8 cellular contexts compared by ENCODE assay signal in the genomic region with DNA sequence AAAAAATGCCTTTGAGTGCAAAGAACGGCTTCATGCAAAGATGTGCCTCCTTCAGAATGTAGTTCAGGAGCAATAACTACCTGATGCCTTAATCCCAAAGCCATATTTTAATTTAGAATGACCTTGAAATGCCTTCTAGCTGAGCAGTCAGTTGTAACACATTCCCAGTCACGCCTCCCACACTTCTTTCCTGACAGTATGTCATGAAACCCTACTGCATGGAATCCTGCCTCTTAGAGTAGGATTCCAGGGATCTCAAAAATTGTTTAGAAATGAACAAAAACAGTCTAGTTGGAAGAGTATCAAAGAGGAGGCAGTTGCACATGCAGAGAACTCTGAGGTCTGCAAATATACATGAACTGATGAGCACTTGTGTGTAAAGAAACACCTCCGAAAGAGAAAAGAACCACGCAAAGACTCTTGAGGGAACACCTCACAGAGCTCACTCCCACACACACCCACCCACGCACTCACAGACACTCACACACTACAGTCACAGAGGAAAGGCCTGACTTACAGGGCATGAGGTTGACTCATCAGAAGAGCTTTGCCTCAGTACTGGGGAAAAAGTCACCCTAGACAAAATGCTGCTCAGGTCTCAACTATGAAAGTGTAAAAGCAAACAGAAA.
DNase-seq lines count a peak whose midpoint lies in the region; ATAC-seq, FAIRE-seq and TF ChIP-seq lines count a peak whose summit lies in the region.

No MANE protein-coding gene starts in this region.

- peak overlapping the region in 5 of 7 donors; percentile 43 to 74 (median 65) for H3K4me3 Mint-ChIP-seq in CD8-positive, alpha-beta memory T cell

- intact Hi-C loops in PC-3 (cut with micrococcal nuclease) (no loop called here), K562 (cut with micrococcal nuclease) (loop anchor here (2.0 to 5.0 kb wide), 7 partner anchors 51 to 514 kb away; no protein-coding TSS in a partner anchor), lower leg skin (cut with DNase I; ENCODE audit: low total_unique reads) (no loop called here)

- no peaks in the 10 kb centered on the region for H3K36me3 ChIP-seq in CD8-positive, alpha-beta memory T cell (ENCODE audit: insufficient read depth, low read length)
- no peaks in the 10 kb centered on the region for H3K36me3 ChIP-seq in PC-3 (ENCODE audit: low read depth, low read length)
- no peaks in the 10 kb centered on the region for H3K36me3 ChIP-seq in K562 (ENCODE audit: control insufficient read depth, insufficient read depth, low read length)
- no peaks in the 10 kb centered on the region for H3K36me3 ChIP-seq in smooth muscle cell (ENCODE audit: low read depth)

- peaks cover 3% of the 10 kb centered on the region for H3K9me1 ChIP-seq in K562 (ENCODE audit: control insufficient read depth, insufficient read depth, low read length)

- CTCF ChIA-PET in CD8-positive, alpha-beta memory T cell (lab: Charles Lee) = interaction anchor here (0.9 to 2.7 kb wide), 13 partner anchors 12 to 233 kb away, joined by 3 to 32 read pairs (median 5); no protein-coding TSS in a partner anchor
- CTCF ChIA-PET in PC-3 (lab: Charles Lee) (no interaction called here), K562 (lab: Yijun Ruan, JAX; ENCODE audit: low intra/inter-chr PET ratio) (interaction anchor here (1.2 to 2.3 kb wide), 3 partner anchors 24 to 258 kb away, joined by 3 to 14 read pairs (median 12); no protein-coding TSS in a partner anchor)

- 2% methylated on average over 5 of the region's 5 CpGs for WGBS in K562 (ENCODE audit: insufficient coverage, low coverage, missing lambda C conversion rate)
- 53% methylated on average over 5 of the region's 5 CpGs for WGBS in smooth muscle cell (ENCODE audit: low lambda C conversion rate)
- 66 to 69% methylated on average over 5 of the region's 5 CpGs for WGBS in lower leg skin, 2 donors

- peaks cover 51 to 57% (median 56%) of the 10 kb centered on the region in 3 donors for H3K4me1 Mint-ChIP-seq in CD8-positive, alpha-beta memory T cell

- H3K4me1 ChIP-seq in CD8-positive, alpha-beta memory T cell (ENCODE audit: insufficient read depth, low read length) = peaks cover 26% of the 10 kb centered on the region
- H3K4me1 ChIP-seq in PC-3 (ENCODE audit: insufficient read depth, low read length) (peaks cover 21% of the 10 kb centered on the region), K562 (replicated peaks in 1 of 2; ENCODE audit: control insufficient read depth in 2 of 2, insufficient read depth in 2 of 2, low read length in 2 of 2) (peaks cover 0 to 25% of the 10 kb centered on the region in 2 experiments; a peak in 3 of 5 replicates), smooth muscle cell (ENCODE audit: low read depth) (no peaks in the 10 kb centered on the region)

- no peak for TF ChIP-seq RAD21 in K562 (CRISPR knock-in tag; conservative IDR thresholded peaks at IDR 0.05 in 1 of 2, IDR thresholded peaks at IDR 0.05 in 1 of 2)

- POLR2A ChIA-PET in CD8-positive, alpha-beta memory T cell (lab: Charles Lee) = interaction anchor here (1.3 to 1.6 kb wide), 2 partner anchors 31 to 66 kb away, joined by 5 read pairs; no protein-coding TSS in a partner anchor
- POLR2A ChIA-PET in PC-3 (lab: Charles Lee; ENCODE audit: unreplicated experiment) = no interaction called here
- POLR2A ChIA-PET in K562 (lab: Yijun Ruan, JAX) = interaction anchor here (0.8 to 1.9 kb wide), 6 partner anchors 8 to 58 kb away, joined by 3 to 7 read pairs (median 5); no protein-coding TSS in a partner anchor

- TF ChIP-seq EP300 in K562 (IDR thresholded peaks at IDR 0.05; ENCODE audit: low read length) = no peak

- in situ Hi-C loops in K562 (cut with MboI) = no loop called here
- in situ Hi-C loops in KBM-7 (cut with MboI; ENCODE audit: low pct_unique_long_range_greater_than_20kb, low sequenced_read_pairs) = no loop called here

- H3K4me3 ChIP-seq in CD8-positive, alpha-beta memory T cell (ENCODE audit: low read length) = no peak overlapping the region
- H3K4me3 ChIP-seq in PC-3 (ENCODE audit: low read length) = no peak overlapping the region
- no peak overlapping the region for H3K4me3 ChIP-seq in K562
- no peak overlapping the region for H3K4me3 ChIP-seq in smooth muscle cell
- H3K4me3 ChIP-seq in lower leg skin (ENCODE audit: low read depth, poor library complexity, severe bottlenecking) = no peak overlapping the region

- H3K79me2 ChIP-seq in PC-3 (ENCODE audit: low read length) (no peaks in the 10 kb centered on the region), K562 (ENCODE audit: control insufficient read depth, insufficient read depth, low read length) (no peaks in the 10 kb centered on the region), smooth muscle cell (ENCODE audit: low read depth) (no peaks in the 10 kb centered on the region)

- H3K36me3 Mint-ChIP-seq in CD8-positive, alpha-beta memory T cell = no peaks in the 10 kb centered on the region

- H3K4me2 ChIP-seq in PC-3 (ENCODE audit: low read length) (peak overlapping the region; percentile 48), K562 (ENCODE audit: insufficient read depth, low read length) (no peak overlapping the region), smooth muscle cell (peak overlapping the region; percentile 5)

- BruUV-seq in PC-3 (replicated peaks; lab: Mats Ljungman, UMichigan) (no TSS peak), K562 (replicated peaks; lab: Mats Ljungman, UMichigan) (no TSS peak)

- peak in 3 of 5 donors; percentile 27 to 73 (median 37) for DNase-seq in CD8-positive, alpha-beta memory T cell
- peak; percentile 68 for DNase-seq in PC-3
- peak in 2 of 4 experiments; percentile 57 to 67 for DNase-seq in K562 (ENCODE audit: extremely low read depth in 1 of 4, low spot score in 3 of 4)
- DNase-seq in smooth muscle cell (lab: John Stamatoyannopoulos, UW; ENCODE audit: unreplicated experiment) = no peak
- no peak for DNase-seq in KBM-7
- DNase-seq in lower leg skin (ENCODE audit: low spot score in 2 of 2) = no peak

- no peaks in the 10 kb centered on the region for H3F3A ChIP-seq in PC-3 (ENCODE audit: low read length, unreplicated experiment)
- no peaks in the 10 kb centered on the region for H3F3A ChIP-seq in smooth muscle cell (ENCODE audit: low read depth)

- no peak overlapping the region for H3K27ac ChIP-seq in CD8-positive, alpha-beta memory T cell (ENCODE audit: low read depth, low read length)
- peak overlapping the region; percentile 80 for H3K27ac ChIP-seq in PC-3 (ENCODE audit: low read length)
- no peak overlapping the region for H3K27ac ChIP-seq in K562 (ENCODE audit: extremely low read depth, low read depth, low read length)
- peak overlapping the region; percentile 34 for H3K27ac ChIP-seq in smooth muscle cell (ENCODE audit: low read depth)

- H4K20me1 ChIP-seq in PC-3 (ENCODE audit: low read length) (no peaks in the 10 kb centered on the region), K562 (replicated peaks; ENCODE audit: control insufficient read depth, insufficient read depth, low read length) (no peaks in the 10 kb centered on the region), smooth muscle cell (ENCODE audit: low read depth) (no peaks in the 10 kb centered on the region)

- no peaks in the 10 kb centered on the region for H3K27me3 ChIP-seq in CD8-positive, alpha-beta memory T cell (ENCODE audit: insufficient read depth, low read length, poor library complexity, severe bottlenecking)
- H3K27me3 ChIP-seq in PC-3 (ENCODE audit: low read length) (no peaks in the 10 kb centered on the region), K562 (ENCODE audit: control insufficient read depth in 2 of 2, insufficient read depth in 2 of 2, low read length in 2 of 2) (peaks cover 0 to 11% of the 10 kb centered on the region in 2 experiments; a peak in 2 of 5 replicates), smooth muscle cell (ENCODE audit: low read depth) (peaks cover 45% of the 10 kb centered on the region)

- H3K9ac ChIP-seq in PC-3 (ENCODE audit: low read length) (peak overlapping the region; percentile 46; the same call in 1 of the 2 replicates), K562 (ENCODE audit: insufficient read depth in 1 of 2, low read depth in 2 of 2, low read length in 2 of 2) (no peak overlapping the region), smooth muscle cell (ENCODE audit: low read depth) (no peak overlapping the region)

- no peaks in the 10 kb centered on the region for H3K9me3 ChIP-seq in CD8-positive, alpha-beta memory T cell (ENCODE audit: low read length)
- no peaks in the 10 kb centered on the region for H3K9me3 ChIP-seq in PC-3 (ENCODE audit: low read length)
- H3K9me3 ChIP-seq in K562 (replicated peaks; ENCODE audit: control insufficient read depth, insufficient read depth, low read depth, low read length) = no peaks in the 10 kb centered on the region
- no peaks in the 10 kb centered on the region for H3K9me3 ChIP-seq in smooth muscle cell (replicated peaks; ENCODE audit: low read depth)

- H3K9me3 Mint-ChIP-seq in CD8-positive, alpha-beta memory T cell = no peaks in the 10 kb centered on the region

- H3K27ac Mint-ChIP-seq in CD8-positive, alpha-beta memory T cell = peak overlapping the region; percentile 84 to 97 (median 89)

- no peaks in the 10 kb centered on the region for H3K27me3 Mint-ChIP-seq in CD8-positive, alpha-beta memory T cell

- TF ChIP-seq POLR2A in K562 (conservative IDR thresholded peaks at IDR 0.05) (no peak), lower leg skin (IDR thresholded peaks at IDR 0.05) (no peak)

- no peak for TF ChIP-seq CTCF in PC-3 (conservative IDR thresholded peaks at IDR 0.05; ENCODE audit: low read depth, low read length)
- TF ChIP-seq CTCF in K562 (IDR thresholded peaks at IDR 0.05 in 2 of 3, conservative IDR thresholded peaks at IDR 0.05 in 1 of 3; ENCODE audit: insufficient read depth in 2 of 3, low read depth in 1 of 3, low read length in 3 of 3) = no peak
- TF ChIP-seq CTCF in smooth muscle cell (IDR thresholded peaks at IDR 0.05; ENCODE audit: borderline replicate concordance, insufficient read depth, poor library complexity, severe bottlenecking) = no peak
- TF ChIP-seq CTCF in lower leg skin (IDR thresholded peaks at IDR 0.05) = no peak

- H3K9me2 ChIP-seq in PC-3 (replicated peaks; ENCODE audit: low read length) = no peaks in the 10 kb centered on the region

- ATAC-seq in PC-3 (peak; percentile 80), K562 (no peak), GM19397 (IDR thresholded peaks at IDR 0.05; ENCODE audit: unreplicated experiment) (no peak), GM21447 (IDR thresholded peaks at IDR 0.05; ENCODE audit: unreplicated experiment) (no peak)

- FAIRE-seq in K562 (lab: Jason Lieb, UNC) = no peak

- no peak overlapping the region for H2AFZ ChIP-seq in PC-3 (ENCODE audit: low read length)
- H2AFZ ChIP-seq in K562 (ENCODE audit: low read depth, low read length) = no peak overlapping the region
- H2AFZ ChIP-seq in smooth muscle cell (ENCODE audit: low read depth) = no peak overlapping the region

TF ChIP-seq in K562, 482 proteins besides CTCF, POLR2A, EP300 and RAD21 (continues in another document):
- peak; percentile 72 for TF ChIP-seq TEAD4 (IDR thresholded peaks at IDR 0.05; ENCODE audit: low read length)
- TF ChIP-seq TEAD4 (CRISPR knock-in tag; IDR thresholded peaks at IDR 0.05; ENCODE audit: borderline replicate concordance) = no peak

Comparison
In these comparisons a context has a peak if more than half of its experiments do, and no peak if none do; other contexts are left out.
1. DNase-seq: peak in CD8-positive, alpha-beta memory T cell (3 of 5) and PC-3 (single experiment); none in smooth muscle cell (single experiment), KBM-7 (single experiment) and lower leg skin (0 of 2).
2. H3K27ac ChIP-seq: peak in PC-3 (single experiment) and smooth muscle cell (single experiment); none in CD8-positive, alpha-beta memory T cell (single experiment) and K562 (single experiment).